8 cellular contexts compared by ENCODE assay signal in the genomic region with DNA sequence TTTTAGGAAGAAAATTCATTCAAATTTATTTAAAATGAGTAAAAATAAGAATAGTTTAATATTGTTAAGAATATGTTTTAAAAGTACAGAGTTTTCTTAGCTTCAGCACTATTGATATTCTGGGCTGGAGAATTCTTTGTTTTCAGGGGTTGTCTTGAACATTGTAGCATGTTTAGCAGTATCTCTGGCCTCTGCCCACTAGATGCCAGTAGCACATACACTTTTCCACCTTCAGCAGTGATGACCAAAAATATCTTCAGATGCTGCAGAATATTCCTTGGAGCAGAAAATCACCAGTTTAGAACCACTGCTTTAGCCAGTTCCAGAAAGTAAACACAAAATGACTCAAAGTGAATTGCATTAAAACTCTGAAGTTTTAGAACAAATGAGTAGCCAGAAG. TPM values are rescaled to one million over a fixed set of nuclear protein-coding genes. Genes with fewer than 3 reads are reported as not detected.
DNase-seq lines count a peak whose midpoint lies in the region; ATAC-seq and TF ChIP-seq lines count a peak whose summit lies in the region.

No MANE protein-coding gene starts in this region.

- no peaks in the 10 kb centered on the region for H3K9me3 Mint-ChIP-seq in activated naive CD4-positive, alpha-beta T cell treated with anti-CD3 and anti-CD28 coated beads, Interleukin-2, amount 10 ng/mL, durations not matched to agents 7 days and 5 days

- H3K9me3 ChIP-seq in tibial artery (no peaks in the 10 kb centered on the region), tibial nerve (no peaks in the 10 kb centered on the region)

- intact Hi-C loops in tibial artery (cut with DNase I; ENCODE audit: low total_unique reads) = no loop called here

- TF ChIP-seq POLR2A in tibial nerve (IDR thresholded peaks at IDR 0.05) = no peak

- CTCF ChIA-PET in activated naive CD4-positive, alpha-beta T cell treated with anti-CD3 and anti-CD28 coated beads, Interleukin-2, amount 10 ng/mL, durations not matched to agents 7 days and 5 days (lab: Charles Lee) = interaction anchor here (0.8 to 4.4 kb wide), 11 partner anchors 9 to 338 kb away, joined by 3 to 40 read pairs (median 6); a partner anchor contains a TSS

- no peak for TF ChIP-seq EP300 in tibial nerve (IDR thresholded peaks at IDR 0.05)

- TF ChIP-seq CTCF in foreskin keratinocyte (conservative IDR thresholded peaks at IDR 0.05) = peak; percentile 56
- peak; percentile 43 to 47 for TF ChIP-seq CTCF in tibial artery (IDR thresholded peaks at IDR 0.05)
- peak in 2 of 5 experiments; percentile 14 to 26 for TF ChIP-seq CTCF in tibial nerve (IDR thresholded peaks at IDR 0.05)

- H3K4me1 Mint-ChIP-seq in activated naive CD4-positive, alpha-beta T cell treated with anti-CD3 and anti-CD28 coated beads, Interleukin-2, amount 10 ng/mL, durations not matched to agents 7 days and 5 days = no peaks in the 10 kb centered on the region

- H3K36me3 Mint-ChIP-seq in activated naive CD4-positive, alpha-beta T cell treated with anti-CD3 and anti-CD28 coated beads, Interleukin-2, amount 10 ng/mL, durations not matched to agents 7 days and 5 days = no peaks in the 10 kb centered on the region

- DNase-seq in activated naive CD4-positive, alpha-beta T cell treated with anti-CD3 and anti-CD28 coated beads, Interleukin-2, amount 10 ng/mL, durations not matched to agents 7 days and 5 days = peak; percentile 49
- no peak for DNase-seq in activated naive CD4-positive, alpha-beta T cell (lab: John Stamatoyannopoulos, UW)
- DNase-seq in RPMI7951 (ENCODE audit: low read depth) = peak; percentile 23
- no peak for DNase-seq in foreskin keratinocyte
- DNase-seq in tibial artery = no peak
- no peak for DNase-seq in NOMO-1 treated with DMSO at 0.1 percent for 48 hours (lab: John Stamatoyannopoulos, UW; ENCODE audit: unreplicated experiment)
- no peak for DNase-seq in stimulated activated CD4-positive, alpha-beta T cell treated with anti-CD3 and anti-CD28 coated beads, Interleukin-4, amount 100 ng/mL, for 4 hours
- no peak for DNase-seq in tibial nerve (ENCODE audit: low spot score in 2 of 2)

- H3K27me3 Mint-ChIP-seq in activated naive CD4-positive, alpha-beta T cell treated with anti-CD3 and anti-CD28 coated beads, Interleukin-2, amount 10 ng/mL, durations not matched to agents 7 days and 5 days = no peaks in the 10 kb centered on the region

- no peak overlapping the region for H3K4me3 Mint-ChIP-seq in activated naive CD4-positive, alpha-beta T cell treated with anti-CD3 and anti-CD28 coated beads, Interleukin-2, amount 10 ng/mL, durations not matched to agents 7 days and 5 days

- H3K36me3 ChIP-seq in tibial artery (peaks cover 0 to 21% (median 0%) of the 10 kb centered on the region in 3 donors), tibial nerve (peaks cover 0 to 25% (median 0%) of the 10 kb centered on the region in 3 donors)

- H3K27ac ChIP-seq in foreskin keratinocyte (no peak overlapping the region), tibial artery (peak overlapping the region; percentile 37 to 44), tibial nerve (no peak overlapping the region)

- H3K4me1 ChIP-seq in foreskin keratinocyte (no peaks in the 10 kb centered on the region), tibial artery (peaks cover 0 to 11% (median 2%) of the 10 kb centered on the region in 4 donors), tibial nerve (no peaks in the 10 kb centered on the region)

- ATAC-seq in foreskin keratinocyte = peak; percentile 27

- H3K27me3 ChIP-seq in foreskin keratinocyte (no peaks in the 10 kb centered on the region), tibial artery (no peaks in the 10 kb centered on the region), tibial nerve (no peaks in the 10 kb centered on the region)

- H3K4me3 ChIP-seq in tibial artery (no peak overlapping the region), tibial nerve (no peak overlapping the region)

- no peak overlapping the region for H3K27ac Mint-ChIP-seq in activated naive CD4-positive, alpha-beta T cell treated with anti-CD3 and anti-CD28 coated beads, Interleukin-2, amount 10 ng/mL, durations not matched to agents 7 days and 5 days

RNA-seq across cellular contexts. Expression of a gene that starts 19.4 kb away (rescaled TPM):
- 10.5 and 12.4 TPM in 2 replicates for total RNA-seq in RPMI7951 (2014; rRNA removed; shearing (Covaris generic))
- 8.7 and 10.1 TPM in 2 replicates for total RNA-seq in foreskin keratinocyte
- polyA plus RNA-seq in foreskin keratinocyte = 9.2 and 11.7 TPM in 2 replicates
- 10 to 100 TPM in 3 of 4 donors, 1 to 10 TPM in 1; 9.6 to 15.3 (median 13.1) TPM for total RNA-seq in tibial nerve

Comparison
In these comparisons a context has a peak if more than half of its experiments do, and no peak if none do; other contexts are left out.
1. DNase-seq: peak in activated naive CD4-positive, alpha-beta T cell treated with anti-CD3 and anti-CD28 coated beads, Interleukin-2, amount 10 ng/mL, durations not matched to agents 7 days and 5 days (single experiment) and RPMI7951 (single experiment); none in activated naive CD4-positive, alpha-beta T cell (0 of 4), foreskin keratinocyte (0 of 2), tibial artery (0 of 2), NOMO-1 treated with DMSO at 0.1 percent for 48 hours (single experiment), stimulated activated CD4-positive, alpha-beta T cell treated with anti-CD3 and anti-CD28 coated beads, Interleukin-4, amount 100 ng/mL, for 4 hours (0 of 2) and tibial nerve (0 of 2).
2. H3K27ac ChIP-seq: peak in tibial artery (2 of 2); none in foreskin keratinocyte (single experiment) and tibial nerve (0 of 4).